In genomic region chr16:85460983-85461813, GRCh38 we compare ENCODE assay signal across 8 cellular contexts.
A peak's percentile ranks its signal among the peaks of the same experiment; 100 is the strongest.
DNase-seq lines count a peak whose midpoint lies in the region; ATAC-seq and TF ChIP-seq lines count a peak whose summit lies in the region.

No MANE protein-coding gene starts in this region.

- H3K27ac ChIP-seq in heart right ventricle (peak overlapping the region in 9 of 10 donors; percentile 15 to 85 (median 73)), uterus (peak overlapping the region; percentile 57 to 79)

- ATAC-seq in heart right ventricle (peak in 4 of 8 donors; percentile 1 to 46 (median 3)), Right ventricle myocardium superior (ENCODE audit: poor library complexity) (no peak), left colon (peak; percentile 38), HG03354 (IDR thresholded peaks at IDR 0.05; ENCODE audit: poor library complexity, severe bottlenecking, unreplicated experiment) (no peak), esophagus mucosa (no peak)

- intact Hi-C loops in heart right ventricle (cut with DNase I) = loop anchor here in 1 of 10 donors (5.0 kb wide), 1 partner anchor 91 kb away; no protein-coding TSS in a partner anchor
- intact Hi-C loops in Right ventricle myocardium superior (cut with DNase I) = no loop called here
- intact Hi-C loops in left colon (cut with DNase I, micrococcal nuclease) = no loop called here
- intact Hi-C loops in uterus (cut with DNase I; ENCODE audit: low total_unique reads) = no loop called here

- no peaks in the 10 kb centered on the region for H3K36me3 ChIP-seq in heart right ventricle
- H3K36me3 ChIP-seq in uterus = no peaks in the 10 kb centered on the region

- H3K4me1 ChIP-seq in heart right ventricle (peaks cover 29 to 71% (median 48%) of the 10 kb centered on the region in 9 donors), uterus (peaks cover 14 to 49% of the 10 kb centered on the region in 2 donors)

- WGBS in heart right ventricle, 2 donors = 33 to 36% methylated on average over 16 of the region's 16 CpGs

- peaks cover 0 to 35% (median 7%) of the 10 kb centered on the region in 7 donors for H3K27me3 ChIP-seq in heart right ventricle
- no peaks in the 10 kb centered on the region for H3K27me3 ChIP-seq in uterus

- H3K4me3 ChIP-seq in heart right ventricle (peak overlapping the region in 6 of 10 donors; percentile 16 to 54 (median 44)), uterus (peak overlapping the region in 1 of 2 donors; percentile 38)

- no peak for DNase-seq in heart right ventricle
- DNase-seq in Right ventricle myocardium superior = no peak
- DNase-seq in SK-N-DZ (ENCODE audit: low spot score) = peak; percentile 76
- DNase-seq in left colon = no peak
- DNase-seq in uterus = peak; percentile 67 to 75
- DNase-seq in foreskin melanocyte = no peak

- no peaks in the 10 kb centered on the region for H3K9me3 ChIP-seq in heart right ventricle
- no peaks in the 10 kb centered on the region for H3K9me3 ChIP-seq in uterus

- no peak for TF ChIP-seq CTCF in heart right ventricle (IDR thresholded peaks at IDR 0.05)
- no peak for TF ChIP-seq CTCF in uterus (IDR thresholded peaks at IDR 0.05)

- TF ChIP-seq POLR2A in uterus (IDR thresholded peaks at IDR 0.05) = no peak

Comparison
In these comparisons a context has a peak if more than half of its experiments do, and no peak if none do; other contexts are left out.
1. DNase-seq: peak in SK-N-DZ (single experiment) and uterus (2 of 2); none in heart right ventricle (0 of 2), Right ventricle myocardium superior (single experiment), left colon (0 of 2) and foreskin melanocyte (single experiment).